ENCODE assay signal across 10 cellular contexts in the genomic region with DNA sequence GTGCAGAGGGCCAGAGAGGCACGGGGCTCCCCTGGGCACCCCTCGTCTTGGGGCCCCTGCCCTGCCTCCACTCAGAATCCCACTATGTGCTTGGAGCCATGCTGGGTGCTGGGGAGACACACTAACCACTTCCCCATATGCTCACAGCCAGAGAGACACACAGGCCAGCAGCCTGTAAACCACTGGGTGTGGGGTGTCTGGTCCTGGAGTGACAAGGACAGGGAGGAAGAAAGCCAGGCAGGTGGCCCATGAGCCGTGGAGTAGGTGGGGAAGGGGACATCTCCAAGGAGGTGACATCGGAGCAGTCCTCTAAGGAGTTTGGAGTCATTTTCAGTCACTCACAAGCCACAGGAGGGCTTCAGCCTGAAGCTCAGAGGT. TPM values are rescaled to one million over a fixed set of nuclear protein-coding genes. Genes with fewer than 3 reads are reported as not detected.
A peak's percentile ranks its signal among the peaks of the same experiment; 100 is the strongest.
DNase-seq lines count a peak whose midpoint lies in the region; ATAC-seq and TF ChIP-seq lines count a peak whose summit lies in the region.
"Had no signal": no experiment of that assay in that cellular context is flagged by ENCODE, and none has a peak within 500 bp of the region (broad histone marks: within the 10 kb centered on the region; RNA-seq: fewer than 3 reads in every experiment).

No MANE protein-coding gene starts in this region.

- H3K4me3 ChIP-seq in colonic mucosa (no peak overlapping the region), muscle layer of colon (ENCODE audit: low read depth in 1 of 2, low read length in 2 of 2) (no peak overlapping the region), transverse colon (no peak overlapping the region)

- no peak for TF ChIP-seq CTCF in colonic mucosa (IDR thresholded peaks at IDR 0.05)
- TF ChIP-seq CTCF in transverse colon (IDR thresholded peaks at IDR 0.05): no peak

- no peak for TF ChIP-seq POLR2A in transverse colon (IDR thresholded peaks at IDR 0.05)

- ATAC-seq in HG02938 (IDR thresholded peaks at IDR 0.05; ENCODE audit: unreplicated experiment): no peak

- H3K27ac ChIP-seq in colonic mucosa: peak overlapping the region; percentile 66
- peak overlapping the region; percentile 89 for H3K27ac ChIP-seq in muscle layer of colon (ENCODE audit: low read depth, low read length)
- peak overlapping the region; percentile 76 to 95 (median 83) for H3K27ac ChIP-seq in transverse colon

- no peak for TF ChIP-seq EP300 in transverse colon (IDR thresholded peaks at IDR 0.05; ENCODE audit: low read depth)

- in situ Hi-C loops in transverse colon (cut with MboI; ENCODE audit: low pct_ligation_motif_present in 1 of 4, low pct_unique_long_range_greater_than_20kb in 1 of 4, low sequenced_read_pairs in 3 of 4): no loop called here

- H3K27me3 ChIP-seq in colonic mucosa (no peaks in the 10 kb centered on the region), muscle layer of colon (ENCODE audit: control insufficient read depth in 1 of 2, insufficient read depth in 2 of 2, low read length in 2 of 2) (no peaks in the 10 kb centered on the region), transverse colon (no peaks in the 10 kb centered on the region)

- H3K4me1 ChIP-seq in colonic mucosa (no peaks in the 10 kb centered on the region), muscle layer of colon (ENCODE audit: insufficient read depth, low read length) (peaks cover 30% of the 10 kb centered on the region), transverse colon (peaks cover 15 to 28% (median 21%) of the 10 kb centered on the region in 4 donors)

- no peaks in the 10 kb centered on the region for H3K36me3 ChIP-seq in colonic mucosa
- no peaks in the 10 kb centered on the region for H3K36me3 ChIP-seq in muscle layer of colon (ENCODE audit: insufficient read depth, low read length)
- no peaks in the 10 kb centered on the region for H3K36me3 ChIP-seq in transverse colon

- peak overlapping the region; percentile 1 to 19 for H3K9ac ChIP-seq in colonic mucosa (ENCODE audit: low read depth in 2 of 2, low read length in 2 of 2)
- H3K9ac ChIP-seq in muscle layer of colon (ENCODE audit: low read length): peak overlapping the region; percentile 44

- H3K9me3 ChIP-seq in colonic mucosa (no peaks in the 10 kb centered on the region), muscle layer of colon (ENCODE audit: low read length) (peaks cover 4% of the 10 kb centered on the region), transverse colon (peaks cover 6% of the 10 kb centered on the region in 2 donors)

- DNase-seq in NOMO-1 treated with DMSO at 0.1 percent for 48 hours (lab: John Stamatoyannopoulos, UW; ENCODE audit: unreplicated experiment) (peak; percentile 53), colonic mucosa (no peak), transverse colon (no peak), NCI-H1105 treated with DMSO at 0.1 percent for 48 hours (lab: John Stamatoyannopoulos, UW) (no peak)
- DNase-seq in stimulated activated CD4-positive, alpha-beta T cell treated with anti-CD3 and anti-CD28 coated beads, Interleukin-4, amount 100 ng/mL, for 4 hours: no peak
- DNase-seq: activated CD4-positive, alpha-beta T cell treated with anti-CD3 and anti-CD28 coated beads, Interleukin-2, amount 10 ng/mL, durations not matched to agents 24 days and 14 days; natural killer cell; NCI-H1092 had no signal

- intact Hi-C loops in colonic mucosa (cut with DNase I) (no loop called here), transverse colon (cut with DNase I; ENCODE audit: low total_unique reads) (loop anchor here (5.0 kb wide), 1 partner anchor 61 kb away; a partner anchor contains a TSS)

- WGBS in transverse colon (ENCODE audit: low coverage in 1 of 2), 2 donors: 71 to 76% methylated on average over 2 to 4 of the region's 4 CpGs

RNA-seq across cellular contexts. Expression of a gene that starts 58.9 kb away (rescaled TPM):
- total RNA-seq in colonic mucosa (10 to 100 TPM; 10.9 to 18.2 TPM), transverse colon (10 to 100 TPM; 12.4 to 40.0 (median 27.7) TPM)
